Comparison of ENCODE assay signal across 8 cellular contexts in genomic region chr14:76647699-76648298, GRCh38.
DNase-seq lines count a peak whose midpoint lies in the region; ATAC-seq lines count a peak whose summit lies in the region.

No MANE protein-coding gene starts in this region.

- peak; percentile 69 for DNase-seq in SIG-M5 treated with dmso at 0.1 percent for 504 hours (lab: John Stamatoyannopoulos, UW; ENCODE audit: unreplicated experiment)
- DNase-seq in SIG-M5 (lab: John Stamatoyannopoulos, UW): no peak
- peak; percentile 68 for DNase-seq in NCI-H748 (lab: John Stamatoyannopoulos, UW; ENCODE audit: unreplicated experiment)
- peak; percentile 67 for DNase-seq in astrocyte of the hippocampus (ENCODE audit: low read depth, low spot score)
- DNase-seq in iPS DF 6.9 (ENCODE audit: low read depth, low spot score): peak; percentile 35
- DNase-seq in stimulated activated CD8-positive, alpha-beta memory T cell treated with anti-CD3 and anti-CD28 coated beads, Interleukin-4, amount 100 ng/mL, for 48 hours: peak; percentile 28

- no CpG with 5 or more reads among the region's 7 CpGs for whole genome bisulfite sequencing in iPS DF 6.9 (ENCODE audit: insufficient coverage, insufficient read length)

- no peaks in the 10 kb centered on the region for H3K9me3 ChIP-seq in iPS DF 6.9 (ENCODE audit: control insufficient read depth, insufficient read depth, low read length)

- no peak overlapping the region for H3K27ac ChIP-seq in iPS DF 6.9 (ENCODE audit: low read length)

- H3K27me3 ChIP-seq in iPS DF 6.9 (ENCODE audit: control insufficient read depth, insufficient read depth, low read length): no peaks in the 10 kb centered on the region

- no peaks in the 10 kb centered on the region for H3K36me3 ChIP-seq in iPS DF 6.9 (ENCODE audit: control insufficient read depth, insufficient read depth, low read length)

- ATAC-seq in HG03280 (IDR thresholded peaks at IDR 0.05; ENCODE audit: unreplicated experiment): peak; percentile 51
- ATAC-seq in GM21447 (IDR thresholded peaks at IDR 0.05; ENCODE audit: unreplicated experiment): no peak

- H3K4me3 ChIP-seq in iPS DF 6.9 (ENCODE audit: low read length): no peak overlapping the region

- H3K4me1 ChIP-seq in iPS DF 6.9 (ENCODE audit: control insufficient read depth, insufficient read depth, low read length): peaks cover 2% of the 10 kb centered on the region; the same call in 1 of the 2 replicates
